In the genomic region with DNA sequence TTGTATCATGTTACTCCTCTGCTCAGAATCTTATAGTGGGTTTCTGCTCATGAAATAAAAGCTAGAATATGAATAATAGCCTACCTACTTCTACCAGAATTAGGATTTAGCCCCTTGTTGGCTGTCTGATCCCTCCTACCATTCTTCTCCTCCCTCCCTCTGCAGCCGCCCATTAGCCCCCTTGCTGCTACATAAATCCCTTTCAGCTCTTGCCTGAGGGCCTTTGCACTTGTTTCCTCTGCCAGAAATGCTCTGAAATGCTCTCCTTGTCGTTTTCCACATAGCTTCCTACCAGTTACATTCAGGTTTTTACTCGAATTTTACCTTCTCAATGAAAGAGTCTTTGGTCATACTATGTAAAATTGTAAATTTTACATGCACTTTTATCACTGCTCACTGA, we compare ENCODE assay signal across 31 cellular contexts.
"Had no signal": no experiment of that assay in that cellular context is flagged by ENCODE, and none has a peak within 500 bp of the region (broad histone marks: within the 10 kb centered on the region; RNA-seq: fewer than 3 reads in every experiment).

No MANE protein-coding gene starts in this region.

- H3K4me3 ChIP-seq: coronary artery, dorsolateral prefrontal cortex had no signal

- H3K27me3 Mint-ChIP-seq: activated CD4-positive, alpha-beta memory T cell treated with anti-CD3 and anti-CD28 coated beads, Interleukin-2, amount 10 ng/mL, durations not matched to agents 7 days and 5 days; activated CD4-positive, alpha-beta T cell treated with anti-CD3 and anti-CD28 coated beads for 36 hours; activated CD4-positive, alpha-beta T cell treated with anti-CD3 and anti-CD28 coated beads, Interleukin-2, amount 10 ng/mL, durations not matched to agents 7 days and 5 days; activated naive CD4-positive, alpha-beta T cell treated with anti-CD3 and anti-CD28 coated beads, Interleukin-2, amount 10 ng/mL, durations not matched to agents 7 days and 5 days; activated naive CD8-positive, alpha-beta T cell treated with anti-CD3 and anti-CD28 coated beads, Interleukin-2, amount 10 ng/mL, durations not matched to agents 7 days and 5 days; activated T-cell treated with anti-CD3 and anti-CD28 coated beads, Interleukin-2, amount 50 U/mL, for 24 hours; central memory CD8-positive, alpha-beta T cell; dendritic cell treated with granulocyte-macrophage colony-stimulating factor and Interleukin-4, amounts not matched to agents 40 ng/mL and 50 ng/mL, for 4 days; T-helper 17 cell had no signal

- H3K36me3 Mint-ChIP-seq: activated naive CD4-positive, alpha-beta T cell treated with anti-CD3 and anti-CD28 coated beads, Interleukin-2, amount 10 ng/mL, durations not matched to agents 7 days and 5 days; activated naive CD8-positive, alpha-beta T cell treated with anti-CD3 and anti-CD28 coated beads, Interleukin-2, amount 10 ng/mL, durations not matched to agents 7 days and 5 days had no signal

- DNase-seq: activated CD4-positive, alpha-beta memory T cell treated with anti-CD3 and anti-CD28 coated beads, Interleukin-2, amount 10 ng/mL, durations not matched to agents 7 days and 5 days; activated CD4-positive, alpha-beta T cell treated with anti-CD3 and anti-CD28 coated beads for 36 hours; activated CD4-positive, alpha-beta T cell treated with anti-CD3 and anti-CD28 coated beads, Interleukin-2, amount 10 ng/mL, durations not matched to agents 7 days and 5 days; activated CD4-positive, alpha-beta T cell treated with anti-CD3 and anti-CD28 coated beads, Interleukin-2, amount 50 U/mL, for 4 hours; activated CD4-positive, CD25-positive, alpha-beta regulatory T cell; activated CD4-positive, CD25-positive, alpha-beta regulatory T cell treated with anti-CD3 and anti-CD28 coated beads, Interleukin-2, amount 50 U/mL, for 72 hours; activated CD8-positive, alpha-beta memory T cell treated with anti-CD3 and anti-CD28 coated beads, Interleukin-2, amount 50 U/mL, for 48 hours; activated gamma-delta T cell; activated naive CD4-positive, alpha-beta T cell; activated naive CD4-positive, alpha-beta T cell treated with anti-CD3 and anti-CD28 coated beads, Interleukin-2, amount 10 ng/mL, durations not matched to agents 7 days and 5 days; activated naive CD8-positive, alpha-beta T cell treated with anti-CD3 and anti-CD28 coated beads, Interleukin-2, amount 10 ng/mL, durations not matched to agents 7 days and 5 days; activated T-cell treated with anti-CD3 and anti-CD28 coated beads for 4 hours; activated T-cell treated with anti-CD3 and anti-CD28 coated beads, Interleukin-2, amount 50 U/mL, for 24 hours; activated T-cell treated with anti-CD3 and anti-CD28 coated beads, Interleukin-2, amount 50 U/mL, for 72 hours; amniotic stem cell; anterior cingulate cortex; brain microvascular endothelial cell; dorsolateral prefrontal cortex; effector memory CD4-positive, alpha-beta T cell; endodermal cell; foreskin fibroblast; head of caudate nucleus; T-helper 17 cell; T1000; WERI-Rb-1 had no signal

- ATAC-seq: activated CD4-positive, alpha-beta T cell treated with anti-CD3 and anti-CD28 coated beads for 36 hours; activated naive CD4-positive, alpha-beta T cell treated with anti-CD3 and anti-CD28 coated beads, Interleukin-2, amount 50 U/mL, for 72 hours; activated T-cell treated with anti-CD3 and anti-CD28 coated beads, Interleukin-2, amount 50 U/mL, for 72 hours; esophagus mucosa; T-helper 17 cell had no signal

- H3K9me3 Mint-ChIP-seq: activated naive CD8-positive, alpha-beta T cell treated with anti-CD3 and anti-CD28 coated beads, Interleukin-2, amount 10 ng/mL, durations not matched to agents 7 days and 5 days had no signal

- H3K4me3 Mint-ChIP-seq: activated CD4-positive, alpha-beta memory T cell treated with anti-CD3 and anti-CD28 coated beads, Interleukin-2, amount 10 ng/mL, durations not matched to agents 7 days and 5 days; activated CD4-positive, alpha-beta T cell treated with anti-CD3 and anti-CD28 coated beads for 36 hours; activated CD4-positive, alpha-beta T cell treated with anti-CD3 and anti-CD28 coated beads, Interleukin-2, amount 10 ng/mL, durations not matched to agents 7 days and 5 days; activated naive CD4-positive, alpha-beta T cell treated with anti-CD3 and anti-CD28 coated beads, Interleukin-2, amount 10 ng/mL, durations not matched to agents 7 days and 5 days; activated naive CD8-positive, alpha-beta T cell treated with anti-CD3 and anti-CD28 coated beads, Interleukin-2, amount 10 ng/mL, durations not matched to agents 7 days and 5 days; activated T-cell treated with anti-CD3 and anti-CD28 coated beads, Interleukin-2, amount 50 U/mL, for 24 hours; activated T-cell treated with anti-CD3 and anti-CD28 coated beads, Interleukin-2, amount 50 U/mL, for 72 hours; central memory CD8-positive, alpha-beta T cell; dendritic cell treated with granulocyte-macrophage colony-stimulating factor and Interleukin-4, amounts not matched to agents 40 ng/mL and 50 ng/mL, for 4 days; endodermal cell; T-helper 17 cell; T-helper 2 cell treated with Interferon-gamma antibody and Interleukin-4, amounts not matched to agents 5 μg/mL and 100 μg/mL, for 36 hours had no signal

- H3K27me3 ChIP-seq: brain microvascular endothelial cell, dorsolateral prefrontal cortex had no signal

- H3K36me3 ChIP-seq: brain microvascular endothelial cell, WERI-Rb-1 had no signal

- H3K4me1 Mint-ChIP-seq: activated CD4-positive, alpha-beta memory T cell treated with anti-CD3 and anti-CD28 coated beads, Interleukin-2, amount 10 ng/mL, durations not matched to agents 7 days and 5 days; activated CD4-positive, alpha-beta T cell treated with anti-CD3 and anti-CD28 coated beads for 36 hours; activated CD4-positive, alpha-beta T cell treated with anti-CD3 and anti-CD28 coated beads, Interleukin-2, amount 10 ng/mL, durations not matched to agents 7 days and 5 days; activated naive CD4-positive, alpha-beta T cell treated with anti-CD3 and anti-CD28 coated beads, Interleukin-2, amount 10 ng/mL, durations not matched to agents 7 days and 5 days; activated naive CD8-positive, alpha-beta T cell treated with anti-CD3 and anti-CD28 coated beads, Interleukin-2, amount 10 ng/mL, durations not matched to agents 7 days and 5 days; central memory CD8-positive, alpha-beta T cell; endodermal cell; T-helper 17 cell had no signal

- H3K27ac ChIP-seq: brain microvascular endothelial cell, coronary artery, dorsolateral prefrontal cortex, WERI-Rb-1 had no signal

- H3K27ac Mint-ChIP-seq: activated CD4-positive, alpha-beta memory T cell treated with anti-CD3 and anti-CD28 coated beads, Interleukin-2, amount 10 ng/mL, durations not matched to agents 7 days and 5 days; activated CD4-positive, alpha-beta T cell treated with anti-CD3 and anti-CD28 coated beads for 36 hours; activated CD4-positive, alpha-beta T cell treated with anti-CD3 and anti-CD28 coated beads, Interleukin-2, amount 10 ng/mL, durations not matched to agents 7 days and 5 days; activated naive CD4-positive, alpha-beta T cell treated with anti-CD3 and anti-CD28 coated beads, Interleukin-2, amount 10 ng/mL, durations not matched to agents 7 days and 5 days; activated naive CD4-positive, alpha-beta T cell treated with anti-CD3 and anti-CD28 coated beads, Interleukin-2, amount 50 U/mL, for 72 hours; activated naive CD8-positive, alpha-beta T cell treated with anti-CD3 and anti-CD28 coated beads, Interleukin-2, amount 10 ng/mL, durations not matched to agents 7 days and 5 days; activated T-cell treated with anti-CD3 and anti-CD28 coated beads, Interleukin-2, amount 50 U/mL, for 24 hours; activated T-cell treated with anti-CD3 and anti-CD28 coated beads, Interleukin-2, amount 50 U/mL, for 72 hours; dendritic cell treated with granulocyte-macrophage colony-stimulating factor and Interleukin-4, amounts not matched to agents 40 ng/mL and 50 ng/mL, for 4 days; endodermal cell; T-helper 17 cell; T-helper 2 cell treated with Interferon-gamma antibody and Interleukin-4, amounts not matched to agents 5 μg/mL and 100 μg/mL, for 36 hours had no signal
